Comparison of ENCODE assay signal across 35 cellular contexts in the genomic region with DNA sequence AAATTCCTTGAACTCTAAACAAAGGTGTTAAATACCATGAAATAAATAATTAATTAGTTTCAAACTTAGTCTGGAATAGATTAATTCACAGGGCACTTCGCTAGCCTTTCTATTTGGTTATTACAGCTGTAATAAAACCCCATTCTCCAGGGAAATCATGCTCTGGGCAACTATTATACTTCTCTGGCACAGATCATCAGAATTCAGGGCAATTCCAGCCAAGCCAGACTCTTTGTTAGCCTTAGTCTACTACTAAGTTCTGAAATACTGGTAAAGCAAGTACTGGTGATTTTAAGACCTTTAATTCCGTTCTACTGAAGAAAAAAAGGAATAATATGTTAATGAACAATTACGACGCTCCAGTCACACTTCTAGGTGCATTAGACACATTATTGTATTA.
"Had no signal": no experiment of that assay in that cellular context is flagged by ENCODE, and none has a peak within 500 bp of the region (broad histone marks: within the 10 kb centered on the region; RNA-seq: fewer than 3 reads in every experiment).

No MANE protein-coding gene starts in this region.

- H3K27me3 ChIP-seq: adrenal gland, body of pancreas, esophagus muscularis mucosa, gastroesophageal sphincter, heart right ventricle had no signal

- H3K4me3 ChIP-seq: adrenal gland, body of pancreas, coronary artery, esophagus muscularis mucosa, gastroesophageal sphincter, heart right ventricle had no signal

- DNase-seq: activated B cell treated with CpG ODN at 0.5 μM for 24 hours; activated CD4-positive, alpha-beta T cell treated with anti-CD3 and anti-CD28 coated beads for 48 hours; activated CD4-positive, alpha-beta T cell treated with anti-CD3 and anti-CD28 coated beads, Interleukin-2, amount 50 U/mL, for 1 hour; activated CD4-positive, alpha-beta T cell treated with anti-CD3 and anti-CD28 coated beads, Interleukin-2, amount 50 U/mL, for 48 hours; activated CD8-positive, alpha-beta memory T cell treated with anti-CD3 and anti-CD28 coated beads for 24 hours; activated CD8-positive, alpha-beta T cell treated with anti-CD3 and anti-CD28 coated beads for 36 hours; activated effector memory CD4-positive, alpha-beta T cell treated with Interleukin-2 at 50 U/mL for 16 hours; activated gamma-delta T cell treated with Interleukin-2 at 50 U/mL for 16 hours; activated naive CD4-positive, alpha-beta T cell treated with anti-CD3 and anti-CD28 coated beads, Interleukin-2, amount 50 U/mL, for 16 hours; activated naive CD4-positive, alpha-beta T cell treated with Interleukin-2 at 50 U/mL for 16 hours; activated naive CD8-positive, alpha-beta T cell treated with anti-CD3 and anti-CD28 coated beads for 36 hours; activated naive CD8-positive, alpha-beta T cell treated with anti-CD3 and anti-CD28 coated beads, Interleukin-2, amount 50 U/mL, for 24 hours; activated T-cell treated with anti-CD3 and anti-CD28 coated beads, Interleukin-2, amount 50 U/mL, for 4 hours; adrenal gland; amygdala; aorta; body of pancreas; caudate nucleus; cerebellar nuclear complex; effector CD8-positive, alpha-beta T cell; endodermal cell; erythroblast; foreskin melanocyte; heart right ventricle; T-helper 1 cell; T-helper 17 cell; T1000; WERI-Rb-1 had no signal

- H3K9me3 ChIP-seq: adrenal gland, body of pancreas, esophagus muscularis mucosa, gastroesophageal sphincter, heart right ventricle had no signal

- H3K27me3 Mint-ChIP-seq: activated B cell treated with CpG ODN at 0.5 μM for 24 hours; activated CD8-positive, alpha-beta T cell treated with anti-CD3 and anti-CD28 coated beads for 36 hours; activated naive CD8-positive, alpha-beta T cell treated with anti-CD3 and anti-CD28 coated beads for 36 hours; activated naive CD8-positive, alpha-beta T cell treated with anti-CD3 and anti-CD28 coated beads, Interleukin-2, amount 50 U/mL, for 24 hours; dendritic cell treated with granulocyte-macrophage colony-stimulating factor and Interleukin-4, amounts not matched to agents 40 ng/mL and 50 ng/mL, for 4 days had no signal

- H3K9me3 Mint-ChIP-seq: activated B cell treated with CpG ODN at 0.5 μM for 24 hours; activated CD8-positive, alpha-beta T cell treated with anti-CD3 and anti-CD28 coated beads for 36 hours; activated naive CD8-positive, alpha-beta T cell treated with anti-CD3 and anti-CD28 coated beads for 36 hours; activated naive CD8-positive, alpha-beta T cell treated with anti-CD3 and anti-CD28 coated beads, Interleukin-2, amount 50 U/mL, for 24 hours; activated T-cell treated with anti-CD3 and anti-CD28 coated beads, Interleukin-2, amount 50 U/mL, for 4 hours; activated T-helper 17 cell treated with anti-CD3 and anti-CD28 coated beads, Interleukin-2, amount 50 U/mL, for 72 hours; dendritic cell treated with granulocyte-macrophage colony-stimulating factor and Interleukin-4, amounts not matched to agents 40 ng/mL and 50 ng/mL, for 4 days; endodermal cell; T-helper 2 cell treated with Interferon-gamma antibody and Interleukin-4, amounts not matched to agents 5 μg/mL and 100 μg/mL, for 36 hours had no signal

- H3K27ac ChIP-seq: adrenal gland, body of pancreas, coronary artery, esophagus muscularis mucosa, gastroesophageal sphincter, heart right ventricle, WERI-Rb-1 had no signal

- H3K36me3 ChIP-seq: adrenal gland, esophagus muscularis mucosa, gastroesophageal sphincter, heart right ventricle, WERI-Rb-1 had no signal

- H3K4me1 Mint-ChIP-seq: activated B cell treated with CpG ODN at 0.5 μM for 24 hours; activated naive CD8-positive, alpha-beta T cell treated with anti-CD3 and anti-CD28 coated beads for 36 hours; activated naive CD8-positive, alpha-beta T cell treated with anti-CD3 and anti-CD28 coated beads, Interleukin-2, amount 50 U/mL, for 24 hours; activated T-helper 17 cell treated with anti-CD3 and anti-CD28 coated beads, Interleukin-2, amount 50 U/mL, for 72 hours; T-helper 17 cell had no signal

- H3K27ac Mint-ChIP-seq: activated B cell treated with CpG ODN at 0.5 μM for 24 hours; activated CD8-positive, alpha-beta T cell treated with anti-CD3 and anti-CD28 coated beads for 36 hours; activated naive CD8-positive, alpha-beta T cell treated with anti-CD3 and anti-CD28 coated beads for 36 hours; activated naive CD8-positive, alpha-beta T cell treated with anti-CD3 and anti-CD28 coated beads, Interleukin-2, amount 50 U/mL, for 24 hours; activated T-helper 17 cell treated with anti-CD3 and anti-CD28 coated beads, Interleukin-2, amount 50 U/mL, for 72 hours; dendritic cell treated with granulocyte-macrophage colony-stimulating factor and Interleukin-4, amounts not matched to agents 40 ng/mL and 50 ng/mL, for 4 days; endodermal cell; T-helper 17 cell; T-helper 2 cell treated with Interferon-gamma antibody and Interleukin-4, amounts not matched to agents 5 μg/mL and 100 μg/mL, for 36 hours had no signal

- ATAC-seq: activated CD4-positive, CD25-positive, alpha-beta regulatory T cell treated with anti-CD3 and anti-CD28 coated beads, Interleukin-2, amount 50 U/mL, for 24 hours; activated CD8-positive, alpha-beta T cell treated with anti-CD3 and anti-CD28 coated beads for 36 hours; activated naive CD8-positive, alpha-beta T cell treated with anti-CD3 and anti-CD28 coated beads, Interleukin-2, amount 50 U/mL, for 24 hours; activated T-cell treated with anti-CD3 and anti-CD28 coated beads, Interleukin-2, amount 50 U/mL, for 4 hours; activated T-helper 17 cell treated with anti-CD3 and anti-CD28 coated beads, Interleukin-2, amount 50 U/mL, for 72 hours; body of pancreas; gastroesophageal sphincter; heart right ventricle; T-helper 17 cell had no signal

- H3K36me3 Mint-ChIP-seq: activated naive CD8-positive, alpha-beta T cell treated with anti-CD3 and anti-CD28 coated beads for 36 hours had no signal

- H3K4me3 Mint-ChIP-seq: activated B cell treated with CpG ODN at 0.5 μM for 24 hours; activated CD8-positive, alpha-beta T cell treated with anti-CD3 and anti-CD28 coated beads for 36 hours; activated naive CD8-positive, alpha-beta T cell treated with anti-CD3 and anti-CD28 coated beads for 36 hours; activated naive CD8-positive, alpha-beta T cell treated with anti-CD3 and anti-CD28 coated beads, Interleukin-2, amount 50 U/mL, for 24 hours; activated T-cell treated with anti-CD3 and anti-CD28 coated beads, Interleukin-2, amount 50 U/mL, for 4 hours; activated T-helper 17 cell treated with anti-CD3 and anti-CD28 coated beads, Interleukin-2, amount 50 U/mL, for 72 hours; dendritic cell treated with granulocyte-macrophage colony-stimulating factor and Interleukin-4, amounts not matched to agents 40 ng/mL and 50 ng/mL, for 4 days; endodermal cell; T-helper 17 cell; T-helper 2 cell treated with Interferon-gamma antibody and Interleukin-4, amounts not matched to agents 5 μg/mL and 100 μg/mL, for 36 hours had no signal

- H3K4me1 ChIP-seq: adrenal gland, body of pancreas had no signal
